Comparison of ENCODE assay signal across 8 cellular contexts in genomic region chr2:86442642-86443005, GRCh38. TPM values are rescaled to one million over a fixed set of nuclear protein-coding genes. Genes with fewer than 3 reads are reported as not detected.
DNase-seq lines count a peak whose midpoint lies in the region; ATAC-seq and TF ChIP-seq lines count a peak whose summit lies in the region.

No MANE protein-coding gene starts in this region.

- H3K4me1 Mint-ChIP-seq in CD4-positive, alpha-beta T cell (ENCODE audit: low read depth) = peaks cover 59% of the 10 kb centered on the region
- H3K4me1 Mint-ChIP-seq in activated T-cell treated with anti-CD3 and anti-CD28 coated beads, Interleukin-2, amount 50 U/mL, for 24 hours (ENCODE audit: low read depth) = peaks cover 61% of the 10 kb centered on the region

- H3K4me1 ChIP-seq in muscle layer of colon (ENCODE audit: insufficient read depth, low read length) = peaks cover 42% of the 10 kb centered on the region

- no peaks in the 10 kb centered on the region for H3K27me3 ChIP-seq in CD4-positive, alpha-beta T cell (ENCODE audit: control insufficient read depth, insufficient read depth, low read length)
- H3K27me3 ChIP-seq in muscle layer of colon (ENCODE audit: control insufficient read depth in 1 of 2, insufficient read depth in 2 of 2, low read length in 2 of 2) = no peaks in the 10 kb centered on the region

- H3K9me3 ChIP-seq in CD4-positive, alpha-beta T cell (ENCODE audit: control insufficient read depth, low read length) = peaks cover 17% of the 10 kb centered on the region
- H3K9me3 ChIP-seq in muscle layer of colon (ENCODE audit: low read length) = peaks cover 14% of the 10 kb centered on the region

- H3K27ac Mint-ChIP-seq in CD4-positive, alpha-beta T cell = peak overlapping the region; percentile 97
- peak overlapping the region; percentile 98 for H3K27ac Mint-ChIP-seq in activated T-cell treated with anti-CD3 and anti-CD28 coated beads, Interleukin-2, amount 50 U/mL, for 24 hours

- H3K9ac ChIP-seq in muscle layer of colon (ENCODE audit: low read length) = peak overlapping the region; percentile 96

- peak; percentile 41 to 81 (median 62) for DNase-seq in CD4-positive, alpha-beta T cell
- DNase-seq in OCI-M1 (lab: John Stamatoyannopoulos, UW) = peak; percentile 83
- peak; percentile 73 for DNase-seq in activated T-cell treated with anti-CD3 and anti-CD28 coated beads, Interleukin-2, amount 50 U/mL, for 24 hours
- DNase-seq in stimulated activated CD8-positive, alpha-beta memory T cell treated with anti-CD3 and anti-CD28 coated beads, Interleukin-7, amount 100 ng/mL, for 24 hours (ENCODE audit: low read depth) = peak; percentile 47

- peaks cover 4% of the 10 kb centered on the region for H3K9me3 Mint-ChIP-seq in CD4-positive, alpha-beta T cell
- H3K9me3 Mint-ChIP-seq in activated T-cell treated with anti-CD3 and anti-CD28 coated beads, Interleukin-2, amount 50 U/mL, for 24 hours = peaks cover 13% of the 10 kb centered on the region

- H3K27ac ChIP-seq in CD4-positive, alpha-beta T cell (ENCODE audit: low read depth, low read length) = peak overlapping the region; percentile 76
- peak overlapping the region; percentile 97 for H3K27ac ChIP-seq in muscle layer of colon (ENCODE audit: low read depth, low read length)

- peak; percentile 52 for ATAC-seq in CD4-positive, alpha-beta T cell (ENCODE audit: poor library complexity)
- ATAC-seq in GM19452 (IDR thresholded peaks at IDR 0.05; ENCODE audit: unreplicated experiment) (peak; percentile 57), HG03571 (IDR thresholded peaks at IDR 0.05; ENCODE audit: unreplicated experiment) (peak; percentile 62), esophagus mucosa (peak; percentile 85)

- peaks cover 9% of the 10 kb centered on the region for H3K36me3 ChIP-seq in muscle layer of colon (ENCODE audit: insufficient read depth, low read length)

- H3K27me3 Mint-ChIP-seq in CD4-positive, alpha-beta T cell = peaks cover 7% of the 10 kb centered on the region
- no peaks in the 10 kb centered on the region for H3K27me3 Mint-ChIP-seq in activated T-cell treated with anti-CD3 and anti-CD28 coated beads, Interleukin-2, amount 50 U/mL, for 24 hours

- TF ChIP-seq CTCF in CD4-positive, alpha-beta T cell (IDR thresholded peaks at IDR 0.05) = no peak

- H3K4me3 Mint-ChIP-seq in CD4-positive, alpha-beta T cell = peak overlapping the region; percentile 94
- H3K4me3 Mint-ChIP-seq in activated T-cell treated with anti-CD3 and anti-CD28 coated beads, Interleukin-2, amount 50 U/mL, for 24 hours = peak overlapping the region; percentile 89

- H3K4me3 ChIP-seq in muscle layer of colon (ENCODE audit: low read depth in 1 of 2, low read length in 2 of 2) = peak overlapping the region; percentile 83 to 97

- POLR2A ChIA-PET in CD4-positive, alpha-beta T cell (lab: Charles Lee) = interaction anchor here (0.8 to 3.9 kb wide), 23 partner anchors 8 to 1600 kb away, joined by 3 to 80 read pairs (median 23); partner anchors contain the start of genes CHMP3, IMMT, MRPL35 and POLR1A

- intact Hi-C loops in CD4-positive, alpha-beta T cell (cut with DNase I, micrococcal nuclease) = loop anchor here (2.0 to 10.0 kb wide), 7 partner anchors 74 to 338 kb away; partner anchors contain the start of genes CHMP3 (in 1 of the 2), IMMT (in 1 of the 2), MRPL35 (in 1 of the 2) and POLR1A (in 1 of the 2)

- CTCF ChIA-PET in CD4-positive, alpha-beta T cell (lab: Charles Lee) = interaction anchor here (1.0 kb wide), 1 partner anchor 9 kb away, joined by 3 read pairs; no protein-coding TSS in a partner anchor

- peaks cover 70% of the 10 kb centered on the region for H3K36me3 Mint-ChIP-seq in CD4-positive, alpha-beta T cell (ENCODE audit: low read depth)
- H3K36me3 Mint-ChIP-seq in activated T-cell treated with anti-CD3 and anti-CD28 coated beads, Interleukin-2, amount 50 U/mL, for 24 hours (ENCODE audit: low read depth) = peaks cover 78% of the 10 kb centered on the region

RNA-seq across cellular contexts. Expression of gene KDM3A, which starts 1.5 kb away (rescaled TPM):
- total RNA-seq in CD4-positive, alpha-beta T cell = 100 to 1,000 TPM; 205 to 207 TPM
- 32.0 TPM for total RNA-seq in esophagus mucosa

Comparison
In these comparisons a context has a peak if more than half of its experiments do, and no peak if none do; other contexts are left out.
1. Peak in every context shown above with its lines: DNase-seq, ATAC-seq, H3K4me3 ChIP-seq and H3K27ac ChIP-seq.